1 cellular context compared by ENCODE assay signal in genomic region chr6:41071923-41072835, GRCh38.
TF ChIP-seq lines count a peak whose summit lies in the region.

Gene OARD1 (minus strand): TSS chr6:41072356. CDS start chr6:41071634, 722 bp downstream.

TF ChIP-seq in HepG2, 621 proteins besides CTCF, POLR2A, EP300 and RAD21 (continued from another document and continues in another):
- TF ChIP-seq USF2 (IDR thresholded peaks at IDR 0.05; ENCODE audit: low read depth, low read length) (no peak), USF2 (CRISPR knock-in tag; IDR thresholded peaks at IDR 0.05; ENCODE audit: borderline replicate concordance) (no peak; the same call in 1 of the 2 replicates), ZNF737 (CRISPR knock-in tag; IDR thresholded peaks at IDR 0.05; ENCODE audit: borderline replicate concordance) (no peak), ZBTB43 (CRISPR knock-in tag; conservative IDR thresholded peaks at IDR 0.05) (0 out of 2 replicates have a peak, but pooled peaks have one; percentile 33), HIC2 (CRISPR knock-in tag; IDR thresholded peaks at IDR 0.05; ENCODE audit: low read depth) (no peak), SSRP1 (CRISPR knock-in tag; IDR thresholded peaks at IDR 0.05) (no peak), ELF4 (CRISPR knock-in tag; IDR thresholded peaks at IDR 0.05; ENCODE audit: borderline replicate concordance) (peak; percentile 42; the same call in 1 of the 2 replicates), ZNF329 (CRISPR knock-in tag; IDR thresholded peaks at IDR 0.05; ENCODE audit: low read depth) (no peak), ERF (CRISPR knock-in tag; IDR thresholded peaks at IDR 0.05) (no peak), ZNF562 (CRISPR knock-in tag; IDR thresholded peaks at IDR 0.05; ENCODE audit: borderline replicate concordance) (no peak), ZNF101 (CRISPR knock-in tag; IDR thresholded peaks at IDR 0.05; ENCODE audit: borderline replicate concordance, low read depth) (no peak), SMARCC2 (IDR thresholded peaks at IDR 0.05) (no peak), IKZF5 (CRISPR knock-in tag; IDR thresholded peaks at IDR 0.05) (peak; percentile 18; the same call in 1 of the 2 replicates), ETV6 (CRISPR knock-in tag; conservative IDR thresholded peaks at IDR 0.05) (no peak), PLRG1 (conservative IDR thresholded peaks at IDR 0.05) (no peak), SP2 (CRISPR knock-in tag; IDR thresholded peaks at IDR 0.05) (no peak; the same call in 1 of the 2 replicates), KDM4B (CRISPR knock-in tag; IDR thresholded peaks at IDR 0.05) (no peak), BATF2 (CRISPR knock-in tag; IDR thresholded peaks at IDR 0.05) (no peak), RCOR2 (CRISPR knock-in tag; IDR thresholded peaks at IDR 0.05) (0 out of 2 replicates have a peak, but pooled peaks have one; percentile 26), ZNF510 (CRISPR knock-in tag; IDR thresholded peaks at IDR 0.05; ENCODE audit: low read depth) (no peak), SNAPC5 (CRISPR knock-in tag; IDR thresholded peaks at IDR 0.05; ENCODE audit: borderline replicate concordance) (no peak; the same call in 1 of the 2 replicates), ZNF768 (CRISPR knock-in tag; IDR thresholded peaks at IDR 0.05) (no peak), ZNF446 (CRISPR knock-in tag; IDR thresholded peaks at IDR 0.05) (peak; percentile 73; the same call in 1 of the 2 replicates), FLYWCH1 (CRISPR knock-in tag; IDR thresholded peaks at IDR 0.05) (no peak), HMG20B (CRISPR knock-in tag; conservative IDR thresholded peaks at IDR 0.05) (no peak; the same call in 1 of the 2 replicates), REPIN1 (CRISPR knock-in tag; IDR thresholded peaks at IDR 0.05; ENCODE audit: borderline replicate concordance, low read depth) (peak; percentile 21; the same call in 1 of the 2 replicates), ATF6 (CRISPR knock-in tag; conservative IDR thresholded peaks at IDR 0.05) (no peak), ZZZ3 (CRISPR knock-in tag; IDR thresholded peaks at IDR 0.05; ENCODE audit: borderline replicate concordance) (peak; percentile 24; the same call in 1 of the 2 replicates), MLXIP (CRISPR knock-in tag; IDR thresholded peaks at IDR 0.05; ENCODE audit: borderline replicate concordance) (no peak), ADNP (CRISPR knock-in tag; IDR thresholded peaks at IDR 0.05) (no peak), NFE2L1 (CRISPR knock-in tag; IDR thresholded peaks at IDR 0.05; ENCODE audit: borderline replicate concordance) (no peak), HNF1A (IDR thresholded peaks at IDR 0.05; ENCODE audit: low read depth) (no peak), HNF1A (CRISPR knock-in tag; IDR thresholded peaks at IDR 0.05; ENCODE audit: borderline replicate concordance) (peak; percentile 56; the same call in 1 of the 2 replicates), ZFP91 (CRISPR knock-in tag; IDR thresholded peaks at IDR 0.05; ENCODE audit: borderline replicate concordance) (peak; percentile 80; the same call in 1 of the 2 replicates), HNRNPLL (IDR thresholded peaks at IDR 0.05; ENCODE audit: low read depth, low read length, poor library complexity, severe bottlenecking) (peak; percentile 93), SRSF1 (optimal IDR thresholded peaks at IDR 0.05; ENCODE audit: low read depth, low read length) (no peak), ETS1 (CRISPR knock-in tag; IDR thresholded peaks at IDR 0.05) (0 out of 2 replicates have a peak, but pooled peaks have one; percentile 32), CBX2 (IDR thresholded peaks at IDR 0.05; ENCODE audit: low read depth, low read length) (no peak), CBX2 (CRISPR knock-in tag; IDR thresholded peaks at IDR 0.05; ENCODE audit: low read depth) (no peak), SIN3A (IDR thresholded peaks at IDR 0.05; ENCODE audit: borderline replicate concordance, low read depth, low read length) (peak; percentile 85; the same call in 1 of the 2 replicates)
